ENCODE assay signal across 19 cellular contexts in genomic region chr3:9385209-9385936, GRCh38. TPM values are rescaled to one million over a fixed set of nuclear protein-coding genes. Genes with fewer than 3 reads are reported as not detected.
DNase-seq lines count a peak whose midpoint lies in the region; ATAC-seq and TF ChIP-seq lines count a peak whose summit lies in the region.
"Had no signal": no experiment of that assay in that cellular context is flagged by ENCODE, and none has a peak within 500 bp of the region (broad histone marks: within the 10 kb centered on the region; RNA-seq: fewer than 3 reads in every experiment).

No MANE protein-coding gene starts in this region.

- peaks cover 97% of the 10 kb centered on the region for H3K36me3 Mint-ChIP-seq in Caco-2 (ENCODE audit: insufficient read depth, unreplicated experiment)
- H3K36me3 Mint-ChIP-seq in HFFc6 (ENCODE audit: low read depth), result peaks cover 41% of the 10 kb centered on the region
- H3K36me3 Mint-ChIP-seq in activated naive CD8-positive, alpha-beta T cell treated with anti-CD3 and anti-CD28 coated beads, Interleukin-2, amount 50 U/mL, for 24 hours (ENCODE audit: low read depth), result peaks cover 69% of the 10 kb centered on the region
- H3K36me3 Mint-ChIP-seq in naive thymus-derived CD8-positive, alpha-beta T cell, result peaks cover 0 to 88% (median 28%) of the 10 kb centered on the region in 3 donors

- POLR2A ChIA-PET in Caco-2 (lab: Charles Lee), result interaction anchor here (0.7 to 1.3 kb wide), 2 partner anchors 11 to 23 kb away, joined by 3 to 4 read pairs; partner anchors contain the start of gene THUMPD3
- POLR2A ChIA-PET in naive thymus-derived CD8-positive, alpha-beta T cell (lab: Charles Lee), result interaction anchor here (4.7 kb wide), 1 partner anchor 11 kb away, joined by 28 read pairs; the partner anchor contains the start of gene SETD5

- BruUV-seq in Caco-2 (replicated peaks; lab: Mats Ljungman, UMichigan), result no TSS peak

- H3K36me3 ChIP-seq in Caco-2 (ENCODE audit: control insufficient read depth, insufficient read depth, low read length), result peaks cover 2% of the 10 kb centered on the region

- no peaks in the 10 kb centered on the region for H3K9me3 Mint-ChIP-seq in Caco-2 (ENCODE audit: unreplicated experiment)
- no peaks in the 10 kb centered on the region for H3K9me3 Mint-ChIP-seq in HFFc6
- H3K9me3 Mint-ChIP-seq in activated naive CD8-positive, alpha-beta T cell treated with anti-CD3 and anti-CD28 coated beads, Interleukin-2, amount 50 U/mL, for 24 hours, result no peaks in the 10 kb centered on the region
- no peaks in the 10 kb centered on the region for H3K9me3 Mint-ChIP-seq in naive thymus-derived CD8-positive, alpha-beta T cell
- H3K9me3 Mint-ChIP-seq: stimulated activated memory B cell treated with anti-CD40 and anti-IgM and Interleukin-4, amounts not matched to agents 10 μg/mL and 1 μg/mL and 100 μg/mL, for 72 hours had no signal

- H3K27me3 ChIP-seq in Caco-2 (replicated peaks; ENCODE audit: control insufficient read depth, insufficient read depth, low read length), result no peaks in the 10 kb centered on the region
- H3K27me3 ChIP-seq: BLaER1 treated with 17β-estradiol and CSF1 and Interleukin-3, amounts not matched to agents 10 nM and 100 nM; left lung; tibial nerve had no signal

- CTCF ChIA-PET in Caco-2 (lab: Charles Lee), result no interaction called here

- ATAC-seq in activated naive CD8-positive, alpha-beta T cell treated with anti-CD3 and anti-CD28 coated beads, Interleukin-2, amount 50 U/mL, for 24 hours, result no peak
- no peak for ATAC-seq in naive thymus-derived CD8-positive, alpha-beta T cell
- no peak for ATAC-seq in GM19023 (IDR thresholded peaks at IDR 0.05; ENCODE audit: unreplicated experiment)
- ATAC-seq: stimulated activated memory B cell treated with anti-CD40 and anti-IgM and Interleukin-4, amounts not matched to agents 10 μg/mL and 1 μg/mL and 100 μg/mL, for 72 hours had no signal

- peak overlapping the region; percentile 1 for H3K27ac Mint-ChIP-seq in Caco-2 (ENCODE audit: unreplicated experiment)
- peak overlapping the region; percentile 71 for H3K27ac Mint-ChIP-seq in HFFc6
- peak overlapping the region; percentile 18 for H3K27ac Mint-ChIP-seq in activated naive CD8-positive, alpha-beta T cell treated with anti-CD3 and anti-CD28 coated beads, Interleukin-2, amount 50 U/mL, for 24 hours
- H3K27ac Mint-ChIP-seq in naive thymus-derived CD8-positive, alpha-beta T cell, result peak overlapping the region in 8 of 10 donors; percentile 7 to 89 (median 70)

- H3K27me3 Mint-ChIP-seq in Caco-2 (ENCODE audit: insufficient read depth, unreplicated experiment) (no peaks in the 10 kb centered on the region), HFFc6 (ENCODE audit: insufficient read depth) (peaks cover 2% of the 10 kb centered on the region; the same call in 1 of the 2 replicates)
- no peaks in the 10 kb centered on the region for H3K27me3 Mint-ChIP-seq in activated naive CD8-positive, alpha-beta T cell treated with anti-CD3 and anti-CD28 coated beads, Interleukin-2, amount 50 U/mL, for 24 hours
- no peaks in the 10 kb centered on the region for H3K27me3 Mint-ChIP-seq in naive thymus-derived CD8-positive, alpha-beta T cell
- H3K27me3 Mint-ChIP-seq: stimulated activated memory B cell treated with anti-CD40 and anti-IgM and Interleukin-4, amounts not matched to agents 10 μg/mL and 1 μg/mL and 100 μg/mL, for 72 hours had no signal

- DNase-seq in Caco-2 (no peak), HFFc6 (no peak), SIG-M5 (lab: John Stamatoyannopoulos, UW) (no peak)
- no peak for DNase-seq in activated naive CD8-positive, alpha-beta T cell treated with anti-CD3 and anti-CD28 coated beads, Interleukin-2, amount 50 U/mL, for 24 hours
- DNase-seq in naive thymus-derived CD8-positive, alpha-beta T cell, result no peak
- no peak for DNase-seq in stimulated activated CD4-positive, alpha-beta T cell treated with anti-CD3 and anti-CD28 coated beads, Interleukin-15, amount 100 ng/mL, for 24 hours
- DNase-seq: activated CD8-positive, alpha-beta memory T cell treated with anti-CD3 and anti-CD28 coated beads for 24 hours; activated effector memory CD4-positive, alpha-beta T cell treated with anti-CD3 and anti-CD28 coated beads, Interleukin-2, amount 50 U/mL, for 16 hours; aorta; foreskin melanocyte; left lung; NCI-H82; T-helper 1 cell; WERI-Rb-1 had no signal

- intact Hi-C loops in Caco-2 (cut with micrococcal nuclease; ENCODE audit: unreplicated experiment), result loop anchor here (2.0 to 5.0 kb wide), 2 partner anchors 33 to 37 kb away; no protein-coding TSS in a partner anchor

- H3K4me1 ChIP-seq in Caco-2, result no peaks in the 10 kb centered on the region
- H3K4me1 ChIP-seq: prostate gland, tibial nerve had no signal

- no peaks in the 10 kb centered on the region for H3K9me3 ChIP-seq in Caco-2
- H3K9me3 ChIP-seq: BLaER1 treated with 17β-estradiol and CSF1 and Interleukin-3, amounts not matched to agents 10 nM and 100 nM; left lung; prostate gland; tibial nerve had no signal

- H3K4me3 ChIP-seq in Caco-2 (ENCODE audit: low read depth, low read length), result no peak overlapping the region
- H3K4me3 ChIP-seq: BLaER1 treated with 17β-estradiol and CSF1 and Interleukin-3, amounts not matched to agents 10 nM and 100 nM; left lung; prostate gland; tibial nerve had no signal

- H3K4me3 Mint-ChIP-seq in Caco-2 (ENCODE audit: unreplicated experiment), result no peak overlapping the region
- no peak overlapping the region for H3K4me3 Mint-ChIP-seq in HFFc6
- H3K4me3 Mint-ChIP-seq in activated naive CD8-positive, alpha-beta T cell treated with anti-CD3 and anti-CD28 coated beads, Interleukin-2, amount 50 U/mL, for 24 hours, result no peak overlapping the region
- no peak overlapping the region for H3K4me3 Mint-ChIP-seq in naive thymus-derived CD8-positive, alpha-beta T cell
- H3K4me3 Mint-ChIP-seq: stimulated activated memory B cell treated with anti-CD40 and anti-IgM and Interleukin-4, amounts not matched to agents 10 μg/mL and 1 μg/mL and 100 μg/mL, for 72 hours had no signal

- TF ChIP-seq CTCF in Caco-2 (IDR thresholded peaks at IDR 0.05; ENCODE audit: insufficient read depth in 1 of 2, low read depth in 1 of 2, low read length in 1 of 2, severe bottlenecking in 1 of 2, unreplicated experiment in 1 of 2) (no peak), HFFc6 (IDR thresholded peaks at IDR 0.05) (no peak)

- H3K4me1 Mint-ChIP-seq in Caco-2 (ENCODE audit: low read depth, unreplicated experiment) (peaks cover 12% of the 10 kb centered on the region), HFFc6 (ENCODE audit: low read depth) (peaks cover 28% of the 10 kb centered on the region)
- peaks cover 19% of the 10 kb centered on the region for H3K4me1 Mint-ChIP-seq in activated naive CD8-positive, alpha-beta T cell treated with anti-CD3 and anti-CD28 coated beads, Interleukin-2, amount 50 U/mL, for 24 hours
- H3K4me1 Mint-ChIP-seq in naive thymus-derived CD8-positive, alpha-beta T cell, result peaks cover 15 to 43% (median 21%) of the 10 kb centered on the region in 4 donors

RNA-seq across cellular contexts. Expression of gene SETD5, which starts 12.0 kb away (rescaled TPM):
- total RNA-seq in Caco-2 (2022), result 140 and 155 TPM in 2 replicates
- total RNA-seq in HFFc6 (2021; fragmentation: NEBNext Ultra II Directional; extraction: Animal tissue kit (Norgen Biotek cat#: 25700)), result 10 to 100 TPM; 62.0 to 74.6 (median 67.4) TPM
- 100 to 1,000 TPM; 143 to 146 TPM for total RNA-seq in naive thymus-derived CD8-positive, alpha-beta T cell
- polyA plus RNA-seq in naive thymus-derived CD8-positive, alpha-beta T cell, result 10 to 100 TPM; 16.0 to 43.0 (median 24.7) TPM

RNA-seq across cellular contexts. Expression of gene THUMPD3, which starts 22.5 kb away (rescaled TPM):
- total RNA-seq in Caco-2 (2022), result 56.0 and 62.2 TPM in 2 replicates
- 10 to 100 TPM; 46.3 to 59.2 (median 51.9) TPM for total RNA-seq in HFFc6 (2021; fragmentation: NEBNext Ultra II Directional; extraction: Animal tissue kit (Norgen Biotek cat#: 25700))
- 10 to 100 TPM; 42.6 to 43.3 TPM for total RNA-seq in naive thymus-derived CD8-positive, alpha-beta T cell
- 10 to 100 TPM; 22.7 to 30.8 (median 23.5) TPM for polyA plus RNA-seq in naive thymus-derived CD8-positive, alpha-beta T cell

Comparison
In these comparisons a context has a peak if more than half of its experiments do, and no peak if none do; other contexts are left out.
1. H3K27ac Mint-ChIP-seq: peak in every context shown above with its lines; median percentile 71 in HFFc6; 70 in naive thymus-derived CD8-positive, alpha-beta T cell; 18 in activated naive CD8-positive, alpha-beta T cell treated with anti-CD3 and anti-CD28 coated beads, Interleukin-2, amount 50 U/mL, for 24 hours; 1 in Caco-2.